In genomic region chr2:30363406-30363805, GRCh38 we compare ENCODE assay signal across 18 cellular contexts.
DNase-seq lines count a peak whose midpoint lies in the region; ATAC-seq and TF ChIP-seq lines count a peak whose summit lies in the region.
"Had no signal": no experiment of that assay in that cellular context is flagged by ENCODE, and none has a peak within 500 bp of the region (broad histone marks: within the 10 kb centered on the region; RNA-seq: fewer than 3 reads in every experiment).

No MANE protein-coding gene starts in this region.

- peak overlapping the region; percentile 84 for H3K27ac Mint-ChIP-seq in HFFc6

- peaks cover 10% of the 10 kb centered on the region for H3K36me3 Mint-ChIP-seq in HFFc6 (ENCODE audit: low read depth)
- H3K36me3 Mint-ChIP-seq: CD4-positive, CD25-positive, alpha-beta regulatory T cell had no signal

- TF ChIP-seq CTCF in HFFc6 (IDR thresholded peaks at IDR 0.05): no peak
- TF ChIP-seq CTCF in esophagus muscularis mucosa (IDR thresholded peaks at IDR 0.05): no peak
- no peak for TF ChIP-seq CTCF in thyroid gland (IDR thresholded peaks at IDR 0.05)

- 97% methylated on average over 3 of the region's 3 CpGs for WGBS in esophagus muscularis mucosa
- 77 to 83% methylated on average over 3 of the region's 3 CpGs for WGBS in thyroid gland, 2 donors

- TF ChIP-seq EP300 in esophagus muscularis mucosa (IDR thresholded peaks at IDR 0.05): no peak

- intact Hi-C loops in esophagus muscularis mucosa (cut with DNase I): loop anchor here (5.0 kb wide), 4 partner anchors 44 to 329 kb away; partner anchors contain the start of gene LBH
- intact Hi-C loops in thyroid gland (cut with DNase I): loop anchor here (10.0 kb wide), 1 partner anchor 81 kb away; the partner anchor contains the start of gene LCLAT1

- H3K27ac ChIP-seq in esophagus muscularis mucosa (replicated peaks in 1 of 4): peak overlapping the region; percentile 81 to 88 (median 88)
- peak overlapping the region; percentile 68 to 98 (median 97) for H3K27ac ChIP-seq in thyroid gland

- no peaks in the 10 kb centered on the region for H3K36me3 ChIP-seq in esophagus muscularis mucosa
- H3K36me3 ChIP-seq in thyroid gland: no peaks in the 10 kb centered on the region

- H3K27me3 Mint-ChIP-seq in HFFc6 (ENCODE audit: insufficient read depth): no peaks in the 10 kb centered on the region
- H3K27me3 Mint-ChIP-seq: CD4-positive, CD25-positive, alpha-beta regulatory T cell had no signal

- no peak for DNase-seq in HFFc6
- peak; percentile 60 for DNase-seq in SW480 (ENCODE audit: low spot score)
- DNase-seq in esophagus muscularis mucosa (ENCODE audit: extremely low spot score): no peak
- DNase-seq in thyroid gland: no peak
- no peak for DNase-seq in iPS-NIHi11 (ENCODE audit: low spot score)
- DNase-seq in iPS-NIHi7 (ENCODE audit: extremely low spot score): no peak
- DNase-seq: ACHN; CD4-positive, CD25-positive, alpha-beta regulatory T cell; H7; Karpas-422; MV-4-11; NCI-H1417 treated with DMSO at 0.1 percent for 48 hours; NCI-H2029; NCI-H2171 treated with DMSO at 0.1 percent for 48 hours; NCI-H510A; SIG-M5 had no signal

- ATAC-seq in GM21528 (IDR thresholded peaks at IDR 0.05; ENCODE audit: low FRiP score, unreplicated experiment): no peak
- ATAC-seq: HepG2 had no signal

- H3K9me3 ChIP-seq in esophagus muscularis mucosa (no peaks in the 10 kb centered on the region), thyroid gland (no peaks in the 10 kb centered on the region)

- no peak overlapping the region for H3K4me3 Mint-ChIP-seq in HFFc6
- H3K4me3 Mint-ChIP-seq: CD4-positive, CD25-positive, alpha-beta regulatory T cell had no signal

- peaks cover 94% of the 10 kb centered on the region for H3K4me1 Mint-ChIP-seq in HFFc6 (ENCODE audit: low read depth)

- H3K4me1 ChIP-seq in esophagus muscularis mucosa: peaks cover 60 to 77% (median 70%) of the 10 kb centered on the region in 4 donors
- H3K4me1 ChIP-seq in thyroid gland: peaks cover 91 to 99% of the 10 kb centered on the region in 2 donors

- TF ChIP-seq POLR2A in esophagus muscularis mucosa (IDR thresholded peaks at IDR 0.05; ENCODE audit: low read depth) (no peak), thyroid gland (IDR thresholded peaks at IDR 0.05) (no peak)

- H3K4me3 ChIP-seq in esophagus muscularis mucosa: no peak overlapping the region
- no peak overlapping the region for H3K4me3 ChIP-seq in thyroid gland (replicated peaks in 1 of 3)

- H3K27me3 ChIP-seq in esophagus muscularis mucosa (no peaks in the 10 kb centered on the region), thyroid gland (no peaks in the 10 kb centered on the region)

- peaks cover 4% of the 10 kb centered on the region; the same call in 1 of the 2 replicates for H3K9me3 Mint-ChIP-seq in HFFc6
- H3K9me3 Mint-ChIP-seq: CD4-positive, CD25-positive, alpha-beta regulatory T cell had no signal
